Comparison of ENCODE assay signal across 8 cellular contexts in genomic region chr9:34522971-34523797, GRCh38. TPM values are rescaled to one million over a fixed set of nuclear protein-coding genes. Genes with fewer than 3 reads are reported as not detected.
A peak's percentile ranks its signal among the peaks of the same experiment; 100 is the strongest.
DNase-seq lines count a peak whose midpoint lies in the region; ATAC-seq, FAIRE-seq and TF ChIP-seq lines count a peak whose summit lies in the region.

ENHO (minus strand) TSS chr9:34522990; CDS start chr9:34521695, 1,295 bp downstream.

- H3K9me3 Mint-ChIP-seq in activated B cell treated with CpG ODN at 0.5 μM for 24 hours (no peaks in the 10 kb centered on the region), immature natural killer cell (no peaks in the 10 kb centered on the region)

- H3K4me1 ChIP-seq in small intestine (ENCODE audit: control insufficient read depth in 2 of 2, insufficient read depth in 1 of 2, low read depth in 1 of 2, low read length in 1 of 2), result peaks cover 0 to 2% of the 10 kb centered on the region in 2 donors

- H3K4me1 Mint-ChIP-seq in activated B cell treated with CpG ODN at 0.5 μM for 24 hours (peaks cover 9% of the 10 kb centered on the region), immature natural killer cell (peaks cover 9 to 14% of the 10 kb centered on the region in 2 donors)

- H3K4me3 Mint-ChIP-seq in activated B cell treated with CpG ODN at 0.5 μM for 24 hours (peak within 1 kb of the TSS; percentile 66), immature natural killer cell (peak within 1 kb of the TSS; percentile 74 to 83 (median 81))

- FAIRE-seq in bronchial epithelial cell (lab: Jason Lieb, UNC) (no peak), small intestine (lab: Jason Lieb, UNC) (no peak)

- H3K27me3 Mint-ChIP-seq in activated B cell treated with CpG ODN at 0.5 μM for 24 hours, result peaks cover 19% of the 10 kb centered on the region
- peaks cover 6 to 15% (median 8%) of the 10 kb centered on the region in 3 donors for H3K27me3 Mint-ChIP-seq in immature natural killer cell (ENCODE audit: low read depth in 3 of 3)

- no peaks in the 10 kb centered on the region for H3K9me3 ChIP-seq in small intestine (ENCODE audit: control insufficient read depth, low read depth)

- POLR2A ChIA-PET in activated B cell treated with CpG ODN at 0.5 μM for 24 hours (lab: Charles Lee), result interaction anchor here (2.3 kb wide), 1 partner anchor 64 kb away, joined by 7 read pairs; the partner anchor contains the start of genes DNAI1 and FAM219A

- H3K27me3 ChIP-seq in bronchial epithelial cell (ENCODE audit: control insufficient read depth, insufficient read depth, low read length) (peaks cover 15% of the 10 kb centered on the region), small intestine (ENCODE audit: control insufficient read depth in 2 of 2, insufficient read depth in 2 of 2, low read length in 2 of 2) (no peaks in the 10 kb centered on the region)

- no peak for TF ChIP-seq CTCF in activated B cell treated with CpG ODN at 0.5 μM for 24 hours (IDR thresholded peaks at IDR 0.05)
- no peak for TF ChIP-seq CTCF in bronchial epithelial cell (IDR thresholded peaks at IDR 0.05; ENCODE audit: insufficient read depth, low read length, severe bottlenecking)

- DNase-seq in SIG-M5 treated with dmso at 0.1 percent for 504 hours (lab: John Stamatoyannopoulos, UW; ENCODE audit: unreplicated experiment) (peak; percentile 72), SIG-M5 (lab: John Stamatoyannopoulos, UW) (no peak), NCI-H2196 (lab: John Stamatoyannopoulos, UW; ENCODE audit: unreplicated experiment) (peak; percentile 91), activated B cell treated with CpG ODN at 0.5 μM for 24 hours (peak; percentile 93), bronchial epithelial cell (ENCODE audit: low read depth) (peak; percentile 66), immature natural killer cell (peak; percentile 92 to 94 (median 93)), small intestine (peak; percentile 84)

- ATAC-seq in HG03095 (IDR thresholded peaks at IDR 0.05; ENCODE audit: unreplicated experiment), result peak; percentile 92
- ATAC-seq in activated B cell treated with CpG ODN at 0.5 μM for 24 hours (ENCODE audit: low read depth), result peak; percentile 98

- no peaks in the 10 kb centered on the region for H3K36me3 Mint-ChIP-seq in activated B cell treated with CpG ODN at 0.5 μM for 24 hours (ENCODE audit: low read depth)
- H3K36me3 Mint-ChIP-seq in immature natural killer cell, result no peaks in the 10 kb centered on the region

- 3 to 6% (median 3%) methylated on average over 32 to 63 of the region's 63 CpGs for WGBS in small intestine, 3 donors

- H3K4me3 ChIP-seq in bronchial epithelial cell (ENCODE audit: low read depth, low read length) (peak within 1 kb of the TSS; percentile 23), small intestine (ENCODE audit: low read depth in 1 of 2, low read length in 2 of 2) (peak within 1 kb of the TSS; percentile 5 to 44)

- intact Hi-C loops in activated B cell treated with CpG ODN at 0.5 μM for 24 hours (cut with micrococcal nuclease), result loop anchor here (1.0 to 5.0 kb wide), 4 partner anchors 65 to 191 kb away; partner anchors contain the start of genes DNAI1 and FAM219A

- CTCF ChIA-PET in activated B cell treated with CpG ODN at 0.5 μM for 24 hours (lab: Charles Lee), result interaction anchor here (1.0 kb wide), 1 partner anchor 81 kb away, joined by 3 read pairs; no protein-coding TSS in a partner anchor

- H3K27ac ChIP-seq in small intestine (ENCODE audit: low read depth in 1 of 2, low read length in 1 of 2), result no peak within 1 kb of the TSS

- H3K27ac Mint-ChIP-seq in activated B cell treated with CpG ODN at 0.5 μM for 24 hours (no peak within 1 kb of the TSS), immature natural killer cell (peak within 1 kb of the TSS; percentile 12 to 74 (median 26))

- H3K36me3 ChIP-seq in bronchial epithelial cell (ENCODE audit: control insufficient read depth, insufficient read depth, low read length) (no peaks in the 10 kb centered on the region), small intestine (ENCODE audit: control insufficient read depth in 2 of 2, insufficient read depth in 2 of 2, low read length in 2 of 2) (no peaks in the 10 kb centered on the region)

RNA-seq across cellular contexts. Expression of gene ENHO, which starts in this region (rescaled TPM):
- not detected in 2 replicates for total RNA-seq in activated B cell treated with CpG ODN at 0.5 μM for 24 hours
- total RNA-seq in bronchial epithelial cell, result 0.13 TPM in 1 of 2 replicates, not detected in the other
- 10 to 100 TPM in 1 of 3 donors, 1 to 10 TPM in 1, under 1 TPM in 1; 1.00 to 11.3 (median 9.2) TPM for polyA plus RNA-seq in immature natural killer cell
- 1 to 10 TPM; 1.8 to 8.9 (median 1.8) TPM for polyA plus RNA-seq in small intestine

Comparison
In these comparisons a context has a peak if more than half of its experiments do, and no peak if none do; other contexts are left out.
1. Peak in DNase-seq and ATAC-seq in activated B cell treated with CpG ODN at 0.5 μM for 24 hours; RNA of the gene not detected or under 1 TPM.
2. Peak in DNase-seq and H3K4me3 ChIP-seq in bronchial epithelial cell; RNA of the gene not detected or under 1 TPM.